12 cellular contexts compared by ENCODE assay signal in the genomic region with DNA sequence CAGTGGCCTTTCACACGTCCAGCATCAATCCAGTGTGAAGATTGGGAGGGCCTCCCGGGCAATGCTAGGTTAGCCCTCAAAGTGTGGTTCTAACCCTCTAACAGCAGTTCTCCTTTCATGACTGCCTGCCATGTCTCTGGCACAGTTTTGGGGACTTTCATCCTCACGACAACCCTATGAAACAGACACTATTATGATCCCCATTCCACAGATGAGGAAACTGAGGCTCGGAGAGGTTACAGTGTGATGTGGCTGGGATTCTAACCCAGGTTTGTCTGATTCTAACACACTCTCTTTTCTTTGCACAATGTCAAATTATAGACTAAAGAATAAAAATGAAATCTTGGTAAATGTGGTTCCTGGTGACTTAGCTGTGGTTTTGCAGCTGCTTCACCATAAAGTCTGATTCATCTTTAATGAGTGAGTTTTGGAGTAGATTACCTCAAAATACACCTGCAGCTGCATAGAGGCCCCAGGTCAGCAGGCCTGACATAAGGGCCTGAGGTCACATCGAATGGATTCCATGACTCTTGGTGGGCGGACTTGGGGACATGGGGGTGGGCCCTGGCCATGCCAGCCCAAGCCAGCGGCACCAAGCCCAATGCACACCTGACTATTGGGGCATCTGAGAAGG.
DNase-seq lines count a peak whose midpoint lies in the region; ATAC-seq, FAIRE-seq and TF ChIP-seq lines count a peak whose summit lies in the region.
"Had no signal": no experiment of that assay in that cellular context is flagged by ENCODE, and none has a peak within 500 bp of the region (broad histone marks: within the 10 kb centered on the region; RNA-seq: fewer than 3 reads in every experiment).

No MANE protein-coding gene starts in this region.

- H3K9me3 ChIP-seq in GM23248 (ENCODE audit: low read depth), result no peaks in the 10 kb centered on the region
- no peaks in the 10 kb centered on the region for H3K9me3 ChIP-seq in HAP-1

- no peaks in the 10 kb centered on the region for H3K9me2 ChIP-seq in GM23248 (ENCODE audit: insufficient read depth)

- H3K4me3 ChIP-seq in GM23248 (no peak overlapping the region), HAP-1 (no peak overlapping the region)
- H3K4me3 ChIP-seq: PC-9 had no signal

- H3K9ac ChIP-seq in GM23248, result no peak overlapping the region

- H3K36me3 ChIP-seq in GM23248 (ENCODE audit: low read depth) (no peaks in the 10 kb centered on the region), HAP-1 (replicated peaks) (no peaks in the 10 kb centered on the region)

- no peak overlapping the region for H3K4me3 Mint-ChIP-seq in progenitor cell of endocrine pancreas (ENCODE audit: low read depth)

- no peak overlapping the region for H3K27ac ChIP-seq in GM23248
- H3K27ac ChIP-seq: PC-9 had no signal

- H3K27me3 ChIP-seq in GM23248 (replicated peaks; ENCODE audit: insufficient read depth) (no peaks in the 10 kb centered on the region), HAP-1 (ENCODE audit: low read depth) (no peaks in the 10 kb centered on the region)

- H3K9me3 Mint-ChIP-seq in progenitor cell of endocrine pancreas (ENCODE audit: low read depth), result no peaks in the 10 kb centered on the region

- peaks cover 35% of the 10 kb centered on the region for H3K79me2 ChIP-seq in GM23248 (ENCODE audit: insufficient read depth)

- H3K27me3 Mint-ChIP-seq in progenitor cell of endocrine pancreas, result peaks cover 82% of the 10 kb centered on the region

- H4K20me1 ChIP-seq in GM23248 (ENCODE audit: insufficient read depth), result no peaks in the 10 kb centered on the region

- no peak overlapping the region for H3K4me2 ChIP-seq in GM23248 (ENCODE audit: unreplicated experiment)
- H3K4me2 ChIP-seq: PC-9 had no signal

- ATAC-seq in HG02973 (IDR thresholded peaks at IDR 0.05; ENCODE audit: unreplicated experiment), result no peak

- peaks cover 3% of the 10 kb centered on the region for H3K4me1 Mint-ChIP-seq in progenitor cell of endocrine pancreas (ENCODE audit: low read depth)

- 84 to 87% methylated on average over 7 of the region's 7 CpGs for WGBS in GM23248 (ENCODE audit: low coverage in 1 of 2, low lambda C conversion rate in 2 of 2, missing lambda C conversion rate in 2 of 2), 2 experiments

- H2AFZ ChIP-seq in GM23248, result no peak overlapping the region
- H2AFZ ChIP-seq: PC-9 had no signal

- no peak overlapping the region for H3K27ac Mint-ChIP-seq in progenitor cell of endocrine pancreas

- no peaks in the 10 kb centered on the region for H3K36me3 Mint-ChIP-seq in progenitor cell of endocrine pancreas (ENCODE audit: insufficient read depth)

- H3K4me1 ChIP-seq in GM23248 (ENCODE audit: insufficient read depth) (no peaks in the 10 kb centered on the region), HAP-1 (no peaks in the 10 kb centered on the region)

- in situ Hi-C loops in ACHN (cut with HindIII; ENCODE audit: low pct_ligation_motif_present, low pct_unique_long_range_greater_than_20kb, low sequenced_read_pairs) (no loop called here), GM23248 (cut with MboI) (no loop called here), HAP-1 (cut with MboI; ENCODE audit: low sequenced_read_pairs) (no loop called here)

- peak; percentile 17 for DNase-seq in ACHN
- peak; percentile 18 for DNase-seq in GM23248
- peak; percentile 23 for DNase-seq in RCC 7860 (ENCODE audit: low spot score)
- DNase-seq in glomerular visceral epithelial cell (ENCODE audit: extremely low spot score), result peak; percentile 65
- DNase-seq in HAP-1 (ENCODE audit: low spot score in 2 of 2), result no peak
- no peak for DNase-seq in progenitor cell of endocrine pancreas (ENCODE audit: low spot score, unreplicated experiment)
- DNase-seq: MV-4-11, NCI-H1436 treated with DMSO at 0.1 percent for 48 hours, NCI-H2081 treated with DMSO at 0.1 percent for 48 hours had no signal

- no peak for TF ChIP-seq CTCF in progenitor cell of endocrine pancreas (IDR thresholded peaks at IDR 0.05; ENCODE audit: unreplicated experiment)

- H3F3A ChIP-seq in GM23248 (ENCODE audit: insufficient read depth), result no peaks in the 10 kb centered on the region

- peak; percentile 80 for FAIRE-seq in RCC 7860 (lab: Jason Lieb, UNC)
- FAIRE-seq: H54 had no signal

Comparison
In these comparisons a context has a peak if more than half of its experiments do, and no peak if none do; other contexts are left out.
1. DNase-seq: peak in ACHN (single experiment), GM23248 (single experiment), RCC 7860 (single experiment) and glomerular visceral epithelial cell (single experiment); none in HAP-1 (0 of 2) and progenitor cell of endocrine pancreas (single experiment).